Comparison of ENCODE assay signal across 3 cellular contexts in the genomic region with DNA sequence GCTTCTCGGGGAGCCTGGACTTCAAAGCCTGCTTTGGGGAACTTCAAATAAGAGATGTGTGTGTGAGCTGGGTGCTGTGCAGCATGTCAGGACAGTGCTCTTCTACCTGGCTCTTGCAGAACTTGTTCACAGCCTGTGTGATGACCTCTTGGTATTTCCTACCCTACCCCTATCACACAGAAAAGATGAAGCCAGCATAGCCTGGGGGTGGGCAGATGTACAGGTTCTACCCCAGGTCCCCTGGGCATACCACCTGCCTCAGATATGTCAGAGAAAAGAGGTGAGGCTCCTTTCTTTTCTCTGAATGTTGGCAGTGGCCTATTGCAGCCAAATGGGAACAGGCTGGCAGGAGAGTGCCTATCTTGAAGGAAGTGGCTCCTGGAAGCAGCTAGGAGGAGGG.
"Had no signal": no experiment of that assay in that cellular context is flagged by ENCODE, and none has a peak within 500 bp of the region (broad histone marks: within the 10 kb centered on the region; RNA-seq: fewer than 3 reads in every experiment).

No MANE protein-coding gene starts in this region.

- ATAC-seq: GM12878 had no signal

- H3K4me3 ChIP-seq: GM12878 had no signal

- DNase-seq: GDM1, GF-D8 had no signal
